1 cellular context compared by ENCODE assay signal in genomic region chr16:8796469-8797363, GRCh38.
TF ChIP-seq lines count a peak whose summit lies in the region.

No MANE protein-coding gene starts in this region.

TF ChIP-seq in WTC11, 78 proteins besides CTCF, POLR2A, EP300 and RAD21 (continued from another document):
- TF ChIP-seq ZNF425 (CRISPR knock-in tag; conservative IDR thresholded peaks at IDR 0.05) (no peak), ZNF281 (CRISPR knock-in tag; IDR thresholded peaks at IDR 0.05) (no peak), ETV6 (CRISPR knock-in tag; IDR thresholded peaks at IDR 0.05) (no peak), ZNF232 (CRISPR knock-in tag; IDR thresholded peaks at IDR 0.05) (no peak), ZNF423 (CRISPR knock-in tag; IDR thresholded peaks at IDR 0.05) (no peak), GTF2I (CRISPR knock-in tag; conservative IDR thresholded peaks at IDR 0.05) (no peak), ZNF532 (CRISPR knock-in tag; IDR thresholded peaks at IDR 0.05; ENCODE audit: borderline replicate concordance) (no peak), ZNF219 (CRISPR knock-in tag; IDR thresholded peaks at IDR 0.05; ENCODE audit: borderline replicate concordance) (no peak), AFF4 (CRISPR knock-in tag; IDR thresholded peaks at IDR 0.05; ENCODE audit: borderline replicate concordance) (no peak), PRDM15 (CRISPR knock-in tag; IDR thresholded peaks at IDR 0.05) (no peak), MLX (CRISPR knock-in tag; IDR thresholded peaks at IDR 0.05) (no peak), NFYB (CRISPR knock-in tag; conservative IDR thresholded peaks at IDR 0.05; ENCODE audit: low read depth) (no peak), OVOL2 (CRISPR knock-in tag; IDR thresholded peaks at IDR 0.05; ENCODE audit: borderline replicate concordance) (no peak), ZNF121 (CRISPR knock-in tag; IDR thresholded peaks at IDR 0.05) (no peak)
- TF ChIP-seq, protein P1, sequence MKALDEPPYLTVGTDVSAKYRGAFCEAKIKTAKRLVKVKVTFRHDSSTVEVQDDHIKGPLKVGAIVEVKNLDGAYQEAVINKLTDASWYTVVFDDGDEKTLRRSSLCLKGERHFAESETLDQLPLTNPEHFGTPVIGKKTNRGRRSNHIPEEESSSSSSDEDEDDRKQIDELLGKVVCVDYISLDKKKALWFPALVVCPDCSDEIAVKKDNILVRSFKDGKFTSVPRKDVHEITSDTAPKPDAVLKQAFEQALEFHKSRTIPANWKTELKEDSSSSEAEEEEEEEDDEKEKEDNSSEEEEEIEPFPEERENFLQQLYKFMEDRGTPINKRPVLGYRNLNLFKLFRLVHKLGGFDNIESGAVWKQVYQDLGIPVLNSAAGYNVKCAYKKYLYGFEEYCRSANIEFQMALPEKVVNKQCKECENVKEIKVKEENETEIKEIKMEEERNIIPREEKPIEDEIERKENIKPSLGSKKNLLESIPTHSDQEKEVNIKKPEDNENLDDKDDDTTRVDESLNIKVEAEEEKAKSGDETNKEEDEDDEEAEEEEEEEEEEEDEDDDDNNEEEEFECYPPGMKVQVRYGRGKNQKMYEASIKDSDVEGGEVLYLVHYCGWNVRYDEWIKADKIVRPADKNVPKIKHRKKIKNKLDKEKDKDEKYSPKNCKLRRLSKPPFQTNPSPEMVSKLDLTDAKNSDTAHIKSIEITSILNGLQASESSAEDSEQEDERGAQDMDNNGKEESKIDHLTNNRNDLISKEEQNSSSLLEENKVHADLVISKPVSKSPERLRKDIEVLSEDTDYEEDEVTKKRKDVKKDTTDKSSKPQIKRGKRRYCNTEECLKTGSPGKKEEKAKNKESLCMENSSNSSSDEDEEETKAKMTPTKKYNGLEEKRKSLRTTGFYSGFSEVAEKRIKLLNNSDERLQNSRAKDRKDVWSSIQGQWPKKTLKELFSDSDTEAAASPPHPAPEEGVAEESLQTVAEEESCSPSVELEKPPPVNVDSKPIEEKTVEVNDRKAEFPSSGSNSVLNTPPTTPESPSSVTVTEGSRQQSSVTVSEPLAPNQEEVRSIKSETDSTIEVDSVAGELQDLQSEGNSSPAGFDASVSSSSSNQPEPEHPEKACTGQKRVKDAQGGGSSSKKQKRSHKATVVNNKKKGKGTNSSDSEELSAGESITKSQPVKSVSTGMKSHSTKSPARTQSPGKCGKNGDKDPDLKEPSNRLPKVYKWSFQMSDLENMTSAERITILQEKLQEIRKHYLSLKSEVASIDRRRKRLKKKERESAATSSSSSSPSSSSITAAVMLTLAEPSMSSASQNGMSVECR (CRISPR knock-in tag; IDR thresholded peaks at IDR 0.05; ENCODE audit: borderline replicate concordance): no peak
- TF ChIP-seq, protein P2, sequence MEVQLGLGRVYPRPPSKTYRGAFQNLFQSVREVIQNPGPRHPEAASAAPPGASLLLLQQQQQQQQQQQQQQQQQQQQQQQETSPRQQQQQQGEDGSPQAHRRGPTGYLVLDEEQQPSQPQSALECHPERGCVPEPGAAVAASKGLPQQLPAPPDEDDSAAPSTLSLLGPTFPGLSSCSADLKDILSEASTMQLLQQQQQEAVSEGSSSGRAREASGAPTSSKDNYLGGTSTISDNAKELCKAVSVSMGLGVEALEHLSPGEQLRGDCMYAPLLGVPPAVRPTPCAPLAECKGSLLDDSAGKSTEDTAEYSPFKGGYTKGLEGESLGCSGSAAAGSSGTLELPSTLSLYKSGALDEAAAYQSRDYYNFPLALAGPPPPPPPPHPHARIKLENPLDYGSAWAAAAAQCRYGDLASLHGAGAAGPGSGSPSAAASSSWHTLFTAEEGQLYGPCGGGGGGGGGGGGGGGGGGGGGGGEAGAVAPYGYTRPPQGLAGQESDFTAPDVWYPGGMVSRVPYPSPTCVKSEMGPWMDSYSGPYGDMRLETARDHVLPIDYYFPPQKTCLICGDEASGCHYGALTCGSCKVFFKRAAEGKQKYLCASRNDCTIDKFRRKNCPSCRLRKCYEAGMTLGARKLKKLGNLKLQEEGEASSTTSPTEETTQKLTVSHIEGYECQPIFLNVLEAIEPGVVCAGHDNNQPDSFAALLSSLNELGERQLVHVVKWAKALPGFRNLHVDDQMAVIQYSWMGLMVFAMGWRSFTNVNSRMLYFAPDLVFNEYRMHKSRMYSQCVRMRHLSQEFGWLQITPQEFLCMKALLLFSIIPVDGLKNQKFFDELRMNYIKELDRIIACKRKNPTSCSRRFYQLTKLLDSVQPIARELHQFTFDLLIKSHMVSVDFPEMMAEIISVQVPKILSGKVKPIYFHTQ (CRISPR knock-in tag; IDR thresholded peaks at IDR 0.05): no peak
TF ChIP-seq in WTC11: peak in this region for 0.
